ENCODE assay signal across 11 cellular contexts in genomic region chr1:22044690-22045420, GRCh38. TPM values are rescaled to one million over a fixed set of nuclear protein-coding genes. Genes with fewer than 3 reads are reported as not detected.
DNase-seq lines count a peak whose midpoint lies in the region; ATAC-seq, FAIRE-seq and TF ChIP-seq lines count a peak whose summit lies in the region.
"Had no signal": no experiment of that assay in that cellular context is flagged by ENCODE, and none has a peak within 500 bp of the region (broad histone marks: within the 10 kb centered on the region; RNA-seq: fewer than 3 reads in every experiment).

No MANE protein-coding gene starts in this region.

- 76% methylated on average over 3 of the region's 3 CpGs for WGBS in GM12878 (ENCODE audit: insufficient coverage, insufficient replicate concordance, low lambda C conversion rate, missing lambda C conversion rate)

- RAD21 ChIA-PET in GM12878 (lab: Charles Lee; ENCODE audit: unreplicated experiment): interaction anchor here (1.5 kb wide), 1 partner anchor 19 kb away, joined by 3 read pairs; no protein-coding TSS in a partner anchor

- FAIRE-seq in GM12878 (lab: Jason Lieb, UNC): no peak

- peaks cover 0 to 7% (median 5%) of the 10 kb centered on the region in 5 donors for H3K36me3 Mint-ChIP-seq in naive thymus-derived CD4-positive, alpha-beta T cell

- no TSS peak for BruUV-seq in GM12878 (replicated peaks; lab: Mats Ljungman, UMichigan)

- H3K9ac ChIP-seq in GM12878 (ENCODE audit: control insufficient read depth, insufficient read depth, low read length) (no peak overlapping the region), colonic mucosa (ENCODE audit: low read depth in 2 of 2, low read length in 2 of 2) (no peak overlapping the region)

- in situ Hi-C loops in GM12878 (cut with MboI): no loop called here

- no peak for TF ChIP-seq EP300 in GM12878 (IDR thresholded peaks at IDR 0.05; ENCODE audit: borderline replicate concordance in 1 of 2, control insufficient read depth in 1 of 2, low read depth in 2 of 2, low read length in 2 of 2)

- no peaks in the 10 kb centered on the region for H3K79me2 ChIP-seq in GM12878 (ENCODE audit: control insufficient read depth, insufficient read depth, low read length)

- POLR2A ChIA-PET in GM12878 (lab: Charles Lee): interaction anchor here (0.6 to 21.4 kb wide), 3 partner anchors 11 to 27 kb away, joined by 3 to 325 read pairs (median 6); no protein-coding TSS in a partner anchor
- POLR2A ChIA-PET in naive thymus-derived CD4-positive, alpha-beta T cell (lab: Charles Lee): interaction anchor here (14.1 to 25.0 kb wide), 2 partner anchors 10 to 17 kb away, joined by 312 to 774 read pairs; partner anchors contain the start of gene CDC42

- intact Hi-C loops in GM12878 (cut with micrococcal nuclease; ENCODE audit: unreplicated experiment): loop anchor here (10.0 kb wide), 1 partner anchor 1680 kb away; no protein-coding TSS in a partner anchor
- intact Hi-C loops in naive thymus-derived CD4-positive, alpha-beta T cell (cut with micrococcal nuclease): no loop called here
- intact Hi-C loops in colonic mucosa (cut with DNase I): no loop called here

- no peak overlapping the region for H3K4me3 ChIP-seq in GM12878
- H3K4me3 ChIP-seq in naive thymus-derived CD4-positive, alpha-beta T cell (ENCODE audit: low read length): no peak overlapping the region
- no peak overlapping the region for H3K4me3 ChIP-seq in colonic mucosa
- H3K4me3 ChIP-seq: ovary had no signal

- H4K20me1 ChIP-seq in GM12878 (ENCODE audit: control insufficient read depth, insufficient read depth): no peaks in the 10 kb centered on the region

- peak overlapping the region in 8 of 9 donors; percentile 0 to 71 (median 16) for H3K27ac Mint-ChIP-seq in naive thymus-derived CD4-positive, alpha-beta T cell

- peak overlapping the region in 7 of 10 donors; percentile 0 to 46 (median 27) for H3K4me3 Mint-ChIP-seq in naive thymus-derived CD4-positive, alpha-beta T cell

- H3K36me3 ChIP-seq in GM12878 (ENCODE audit: control insufficient read depth in 2 of 2, insufficient read depth in 2 of 2, low read length in 1 of 2) (no peaks in the 10 kb centered on the region), colonic mucosa (no peaks in the 10 kb centered on the region)
- no peaks in the 10 kb centered on the region for H3K36me3 ChIP-seq in naive thymus-derived CD4-positive, alpha-beta T cell (ENCODE audit: control insufficient read depth in 2 of 3, insufficient read depth in 3 of 3, low read length in 3 of 3)
- H3K36me3 ChIP-seq: ovary had no signal

- no peaks in the 10 kb centered on the region for H3K27me3 ChIP-seq in GM12878 (replicated peaks in 1 of 2; ENCODE audit: control insufficient read depth in 2 of 2, insufficient read depth in 2 of 2, low read length in 1 of 2)
- H3K27me3 ChIP-seq in naive thymus-derived CD4-positive, alpha-beta T cell (ENCODE audit: control insufficient read depth in 2 of 2, insufficient read depth in 2 of 2, low read length in 2 of 2): no peaks in the 10 kb centered on the region
- no peaks in the 10 kb centered on the region for H3K27me3 ChIP-seq in colonic mucosa
- H3K27me3 ChIP-seq: ovary had no signal

- no peak overlapping the region; the same call in 1 of the 2 replicates for H2AFZ ChIP-seq in GM12878 (ENCODE audit: control insufficient read depth, low read depth, low read length)

- CTCF ChIA-PET in GM12878 (lab: Yijun Ruan, JAX): no interaction called here
- CTCF ChIA-PET in naive thymus-derived CD4-positive, alpha-beta T cell (lab: Charles Lee): interaction anchor here (0.6 kb wide), 1 partner anchor 20 kb away, joined by 3 read pairs; no protein-coding TSS in a partner anchor

- peaks cover 47 to 79% (median 58%) of the 10 kb centered on the region in 7 donors for H3K4me1 Mint-ChIP-seq in naive thymus-derived CD4-positive, alpha-beta T cell

- H3K4me2 ChIP-seq in GM12878 (ENCODE audit: control insufficient read depth, insufficient read depth): no peak overlapping the region

- no peak for TF ChIP-seq POLR2A in GM12878 (IDR thresholded peaks at IDR 0.05; ENCODE audit: low read depth, low read length)

- H3K27ac ChIP-seq in GM12878 (ENCODE audit: control insufficient read depth, insufficient read depth) (peak overlapping the region; percentile 3), colonic mucosa (no peak overlapping the region)
- H3K27ac ChIP-seq in naive thymus-derived CD4-positive, alpha-beta T cell (ENCODE audit: low read depth, low read length): no peak overlapping the region
- H3K27ac ChIP-seq: ovary had no signal

- H3K27me3 Mint-ChIP-seq in naive thymus-derived CD4-positive, alpha-beta T cell: no peaks in the 10 kb centered on the region

- no peak for TF ChIP-seq RAD21 in GM12878 (IDR thresholded peaks at IDR 0.05; ENCODE audit: insufficient read depth, low read depth, low read length)

- H3K9me3 ChIP-seq in GM12878 (replicated peaks; ENCODE audit: control insufficient read depth, insufficient read depth, low read length) (peaks cover 2% of the 10 kb centered on the region; the same call in 1 of the 3 replicates), colonic mucosa (no peaks in the 10 kb centered on the region)
- H3K9me3 ChIP-seq in naive thymus-derived CD4-positive, alpha-beta T cell (ENCODE audit: control insufficient read depth in 2 of 3, low read length in 3 of 3): no peaks in the 10 kb centered on the region

- TF ChIP-seq CTCF in GM12878 (IDR thresholded peaks at IDR 0.05 in 2 of 3, conservative IDR thresholded peaks at IDR 0.05 in 1 of 3; ENCODE audit: control insufficient read depth in 2 of 3, extremely low read depth in 1 of 3, insufficient read depth in 1 of 3, low read depth in 3 of 3, low read length in 3 of 3): no peak
- no peak for TF ChIP-seq CTCF in colonic mucosa (IDR thresholded peaks at IDR 0.05)

- SMC1A ChIA-PET in GM12878 (lab: Charles Lee; ENCODE audit: uncharacterized antibody, unreplicated experiment): interaction anchor here (1.3 kb wide), 1 partner anchor 18 kb away, joined by 3 read pairs; no protein-coding TSS in a partner anchor

- ATAC-seq in GM12878 (no peak), HG03469 (IDR thresholded peaks at IDR 0.05; ENCODE audit: unreplicated experiment) (no peak), GM21529 (IDR thresholded peaks at IDR 0.05; ENCODE audit: unreplicated experiment) (no peak)
- no peak for ATAC-seq in naive thymus-derived CD4-positive, alpha-beta T cell

- H3K9me3 Mint-ChIP-seq in naive thymus-derived CD4-positive, alpha-beta T cell: peaks cover 0 to 5% (median 4%) of the 10 kb centered on the region in 11 donors

- H3K4me1 ChIP-seq in GM12878 (ENCODE audit: control insufficient read depth, insufficient read depth, low read length) (peaks cover 45% of the 10 kb centered on the region), colonic mucosa (no peaks in the 10 kb centered on the region)
- peaks cover 22 to 56% of the 10 kb centered on the region in 2 donors for H3K4me1 ChIP-seq in naive thymus-derived CD4-positive, alpha-beta T cell (ENCODE audit: control insufficient read depth in 2 of 2, insufficient read depth in 2 of 2, low read length in 2 of 2)

- DNase-seq in DMS79 (lab: John Stamatoyannopoulos, UW) (peak; percentile 99), LHCN-M2 (ENCODE audit: low read depth) (peak; percentile 77), GM12878 (ENCODE audit: low read depth, low spot score) (no peak), NAMALWA (ENCODE audit: low spot score) (no peak), colonic mucosa (no peak)
- peak in 2 of 9 donors; percentile 32 to 41 for DNase-seq in naive thymus-derived CD4-positive, alpha-beta T cell
- DNase-seq: glutamatergic neuron, ovary, SIG-M5 had no signal

RNA-seq across cellular contexts. Expression of gene CDC42, which starts 7.7 kb away (rescaled TPM):
- total RNA-seq in LHCN-M2 (2014; rRNA removed) (323 and 332 TPM in 2 replicates), GM12878 (2014; rRNA removed) (350 and 429 TPM in 2 replicates), GM12878 (2014; rRNA removed; fragmentation: Illumina TruSeq; extraction: Trizol) (418 and 422 TPM in 2 replicates), GM12878 (2021) (302 and 307 TPM in 2 replicates), colonic mucosa (100 to 1,000 TPM; 264 to 345 TPM)
- polyA plus RNA-seq in LHCN-M2 (2012): 254 TPM
- 56.5 and 59.3 TPM in 2 replicates for total RNA-seq in GM12878 (2013; cell fraction: nucleolus; rRNA removed)
- 600 TPM for polyA plus RNA-seq in GM12878 (2011; ENCODE audit: low read depth)
- polyA plus RNA-seq in GM12878 (2011; rRNA removed) (479 and 776 TPM in 2 replicates), GM12878 (2014; fragmentation: Illumina TruSeq; extraction: Trizol) (426 and 542 TPM in 2 replicates), GM12878 (2014; fragmentation: Nextera tagmentation; extraction: Ambion mirVana) (100 to 1,000 TPM; 286 to 442 TPM), GM12878 (2014; rRNA removed) (230 and 275 TPM in 2 replicates), GM12878 (2016; fragmentation: Nextera tagmentation; extraction: Ambion mirVana) (100 to 1,000 TPM; 184 to 200 TPM)
- polyA plus RNA-seq in GM12878 (2011; cell fraction: cytosol; rRNA removed): 185 and 243 TPM in 2 replicates
- 95.9 and 111 TPM in 2 replicates for polyA plus RNA-seq in GM12878 (2011; cell fraction: nucleus; rRNA removed)
- polyA plus RNA-seq in GM12878 (2012): 274 and 336 TPM in 2 replicates
- polyA minus RNA-seq in GM12878 (2011; rRNA and poly(A)+ RNA removed): 265 and 457 TPM in 2 replicates
- polyA minus RNA-seq in GM12878 (2011; cell fraction: cytosol; rRNA and poly(A)+ RNA removed): 121 and 123 TPM in 2 replicates
- polyA minus RNA-seq in GM12878 (2011; cell fraction: nucleus; rRNA and poly(A)+ RNA removed): 21.6 and 24.3 TPM in 2 replicates
- total RNA-seq in naive thymus-derived CD4-positive, alpha-beta T cell: 100 to 1,000 TPM; 186 to 385 (median 305) TPM
- polyA plus RNA-seq in naive thymus-derived CD4-positive, alpha-beta T cell: 100 to 1,000 TPM; 186 to 427 TPM

RNA-seq across cellular contexts. Expression of gene CELA3A, which starts 43.4 kb away (rescaled TPM):
- total RNA-seq in LHCN-M2 (2014; rRNA removed) (not detected in 2 replicates), GM12878 (2014; rRNA removed) (not detected in 2 replicates), GM12878 (2014; rRNA removed; fragmentation: Illumina TruSeq; extraction: Trizol) (not detected in 2 replicates), GM12878 (2021) (7.6 and 9.0 TPM in 2 replicates), colonic mucosa (10 to 100 TPM in 1 of 2 donors, under 1 TPM in 1; 0.56 to 25.0 TPM)
- polyA plus RNA-seq in LHCN-M2 (2012): not detected
- total RNA-seq in GM12878 (2013; cell fraction: nucleolus; rRNA removed): not detected in 2 replicates
- polyA plus RNA-seq in GM12878 (2011; ENCODE audit: low read depth): not detected
- polyA plus RNA-seq in GM12878 (2011; rRNA removed) (not detected in 2 replicates), GM12878 (2014; fragmentation: Illumina TruSeq; extraction: Trizol) (not detected in 2 replicates), GM12878 (2014; fragmentation: Nextera tagmentation; extraction: Ambion mirVana) (not detected), GM12878 (2014; rRNA removed) (not detected in 2 replicates), GM12878 (2016; fragmentation: Nextera tagmentation; extraction: Ambion mirVana) (not detected)
- not detected in 2 replicates for polyA plus RNA-seq in GM12878 (2011; cell fraction: cytosol; rRNA removed)
- polyA plus RNA-seq in GM12878 (2011; cell fraction: nucleus; rRNA removed): not detected in 2 replicates
- not detected in 2 replicates for polyA plus RNA-seq in GM12878 (2012)
- not detected in 2 replicates for polyA minus RNA-seq in GM12878 (2011; rRNA and poly(A)+ RNA removed)
- not detected in 2 replicates for polyA minus RNA-seq in GM12878 (2011; cell fraction: cytosol; rRNA and poly(A)+ RNA removed)
- not detected in 2 replicates for polyA minus RNA-seq in GM12878 (2011; cell fraction: nucleus; rRNA and poly(A)+ RNA removed)
- total RNA-seq in naive thymus-derived CD4-positive, alpha-beta T cell: not detected
- not detected for polyA plus RNA-seq in naive thymus-derived CD4-positive, alpha-beta T cell

Comparison
In these comparisons a context has a peak if more than half of its experiments do, and no peak if none do; other contexts are left out.
1. DNase-seq: peak in DMS79 (single experiment) and LHCN-M2 (single experiment); none in GM12878 (single experiment), NAMALWA (single experiment) and colonic mucosa (single experiment).